9 cellular contexts compared by ENCODE assay signal in the genomic region with DNA sequence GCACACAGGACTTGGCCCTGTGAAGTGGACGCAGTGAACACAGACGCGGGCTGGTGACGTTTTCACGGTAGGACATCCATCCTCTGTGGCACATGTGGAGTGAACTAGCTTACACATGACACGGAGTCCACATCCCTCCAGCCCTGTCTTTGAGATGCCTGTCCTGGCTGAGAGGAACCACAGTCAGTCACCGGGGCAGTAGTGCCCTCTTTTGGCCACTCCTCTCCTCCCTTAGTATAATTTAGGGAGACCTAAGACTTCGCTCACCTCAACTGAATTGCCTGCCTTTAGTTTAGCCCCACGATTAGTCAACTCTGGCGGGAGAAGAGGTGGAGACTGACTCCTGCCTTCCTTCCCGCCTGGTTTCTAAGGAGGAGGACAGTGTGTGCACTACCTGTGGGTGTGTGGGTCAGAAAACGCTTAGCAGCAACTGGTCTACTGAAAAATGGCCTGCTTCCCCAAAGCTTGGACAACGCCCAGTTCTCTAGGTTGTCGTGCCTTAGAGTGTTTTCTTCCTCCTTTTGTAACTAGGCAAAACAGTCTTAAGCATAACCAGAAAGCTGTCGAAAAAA.
A peak's percentile ranks its signal among the peaks of the same experiment; 100 is the strongest.
DNase-seq lines count a peak whose midpoint lies in the region; ATAC-seq and TF ChIP-seq lines count a peak whose summit lies in the region.
"Had no signal": no experiment of that assay in that cellular context is flagged by ENCODE, and none has a peak within 500 bp of the region (broad histone marks: within the 10 kb centered on the region; RNA-seq: fewer than 3 reads in every experiment).

No MANE protein-coding gene starts in this region.

- intact Hi-C loops in activated CD4-positive, alpha-beta T cell treated with anti-CD3 and anti-CD28 coated beads for 36 hours (cut with DNase I, micrococcal nuclease) = loop anchor here (1.0 to 10.0 kb wide), 11 partner anchors 10 to 1855 kb away; partner anchors contain the start of genes MBP (in 1 of the 2), PTGR3 (in 1 of the 2) and ZNF236 (in 1 of the 2)
- intact Hi-C loops in PC-3 (cut with micrococcal nuclease) = no loop called here

- peaks cover 11% of the 10 kb centered on the region for H3K9me3 ChIP-seq in PC-3 (ENCODE audit: low read length)
- H3K9me3 ChIP-seq: ovary had no signal

- H3F3A ChIP-seq in PC-3 (ENCODE audit: low read length, unreplicated experiment) = peaks cover 10% of the 10 kb centered on the region

- peaks cover 83% of the 10 kb centered on the region for H3K4me1 Mint-ChIP-seq in activated CD4-positive, alpha-beta T cell treated with anti-CD3 and anti-CD28 coated beads for 36 hours

- ATAC-seq in activated CD4-positive, alpha-beta T cell treated with anti-CD3 and anti-CD28 coated beads for 36 hours = peak; percentile 17
- ATAC-seq in HG02870 (IDR thresholded peaks at IDR 0.05; ENCODE audit: unreplicated experiment) = peak; percentile 41
- ATAC-seq in PC-3 = no peak

- H3K27me3 ChIP-seq in PC-3 (ENCODE audit: low read length) = no peaks in the 10 kb centered on the region
- H3K27me3 ChIP-seq: ovary had no signal

- H3K4me3 ChIP-seq in PC-3 (ENCODE audit: low read length) = no peak overlapping the region
- H3K4me3 ChIP-seq: ovary had no signal

- H3K79me2 ChIP-seq in PC-3 (ENCODE audit: low read length) = peaks cover 25% of the 10 kb centered on the region

- peak overlapping the region; percentile 98 for H3K27ac Mint-ChIP-seq in activated CD4-positive, alpha-beta T cell treated with anti-CD3 and anti-CD28 coated beads for 36 hours

- peak; percentile 36 for TF ChIP-seq CTCF in PC-3 (conservative IDR thresholded peaks at IDR 0.05; ENCODE audit: low read depth, low read length)

- H3K9me2 ChIP-seq in PC-3 (replicated peaks; ENCODE audit: low read length) = no peaks in the 10 kb centered on the region

- H3K36me3 Mint-ChIP-seq in activated CD4-positive, alpha-beta T cell treated with anti-CD3 and anti-CD28 coated beads for 36 hours (ENCODE audit: low read depth) = peaks cover 62% of the 10 kb centered on the region

- H3K27me3 Mint-ChIP-seq in activated CD4-positive, alpha-beta T cell treated with anti-CD3 and anti-CD28 coated beads for 36 hours = no peaks in the 10 kb centered on the region

- BruUV-seq in PC-3 (replicated peaks; lab: Mats Ljungman, UMichigan) = no TSS peak

- H3K9ac ChIP-seq in PC-3 (ENCODE audit: low read length) = peak overlapping the region; percentile 92

- peaks cover 46% of the 10 kb centered on the region for H3K4me1 ChIP-seq in PC-3 (ENCODE audit: insufficient read depth, low read length)

- H3K36me3 ChIP-seq in PC-3 (ENCODE audit: low read depth, low read length) = peaks cover 36% of the 10 kb centered on the region
- H3K36me3 ChIP-seq: ovary had no signal

- peak overlapping the region; percentile 47 for H3K4me3 Mint-ChIP-seq in activated CD4-positive, alpha-beta T cell treated with anti-CD3 and anti-CD28 coated beads for 36 hours

- H4K20me1 ChIP-seq in PC-3 (ENCODE audit: low read length) = no peaks in the 10 kb centered on the region

- H3K27ac ChIP-seq in PC-3 (ENCODE audit: low read length) (peak overlapping the region; percentile 99), epithelial cell of prostate (peak overlapping the region; percentile 65)

- peak; percentile 42 for DNase-seq in activated CD4-positive, alpha-beta T cell treated with anti-CD3 and anti-CD28 coated beads for 36 hours
- DNase-seq in activated CD4-positive, alpha-beta T cell treated with anti-CD3 and anti-CD28 coated beads, Interleukin-2, amount 50 U/mL, for 4 hours = no peak
- no peak for DNase-seq in PC-3
- no peak for DNase-seq in epithelial cell of prostate (ENCODE audit: low read depth, low spot score)
- peak; percentile 39 for DNase-seq in stimulated activated CD8-positive, alpha-beta memory T cell treated with anti-CD3 and anti-CD28 coated beads, Interleukin-4, amount 100 ng/mL, for 48 hours
- DNase-seq in occipital lobe (lab: John Stamatoyannopoulos, UW) = no peak
- no peak for DNase-seq in activated CD4-positive, alpha-beta T cell treated with anti-CD3 and anti-CD28 coated beads for 48 hours

- POLR2A ChIA-PET in activated CD4-positive, alpha-beta T cell treated with anti-CD3 and anti-CD28 coated beads for 36 hours (lab: Charles Lee) = interaction anchor here (0.6 to 1.1 kb wide), 3 partner anchors 19 to 46 kb away, joined by 4 to 8 read pairs (median 4); no protein-coding TSS in a partner anchor
- POLR2A ChIA-PET in PC-3 (lab: Charles Lee; ENCODE audit: unreplicated experiment) = no interaction called here

- CTCF ChIA-PET in activated CD4-positive, alpha-beta T cell treated with anti-CD3 and anti-CD28 coated beads for 36 hours (lab: Charles Lee) = interaction anchor here (0.6 to 3.4 kb wide), 10 partner anchors 10 to 149 kb away, joined by 3 to 17 read pairs (median 4); no protein-coding TSS in a partner anchor
- CTCF ChIA-PET in PC-3 (lab: Charles Lee) = no interaction called here

- no peak overlapping the region for H3K4me2 ChIP-seq in PC-3 (ENCODE audit: low read length)

- no peaks in the 10 kb centered on the region for H3K9me3 Mint-ChIP-seq in activated CD4-positive, alpha-beta T cell treated with anti-CD3 and anti-CD28 coated beads for 36 hours (ENCODE audit: low read depth)

- no peak overlapping the region for H2AFZ ChIP-seq in PC-3 (ENCODE audit: low read length)

Comparison
In these comparisons a context has a peak if more than half of its experiments do, and no peak if none do; other contexts are left out.
1. DNase-seq: peak in activated CD4-positive, alpha-beta T cell treated with anti-CD3 and anti-CD28 coated beads for 36 hours (single experiment) and stimulated activated CD8-positive, alpha-beta memory T cell treated with anti-CD3 and anti-CD28 coated beads, Interleukin-4, amount 100 ng/mL, for 48 hours (single experiment); none in activated CD4-positive, alpha-beta T cell treated with anti-CD3 and anti-CD28 coated beads, Interleukin-2, amount 50 U/mL, for 4 hours (0 of 2), PC-3 (single experiment), epithelial cell of prostate (single experiment), occipital lobe (single experiment) and activated CD4-positive, alpha-beta T cell treated with anti-CD3 and anti-CD28 coated beads for 48 hours (single experiment).